Comparison of ENCODE assay signal across 9 cellular contexts in the genomic region with DNA sequence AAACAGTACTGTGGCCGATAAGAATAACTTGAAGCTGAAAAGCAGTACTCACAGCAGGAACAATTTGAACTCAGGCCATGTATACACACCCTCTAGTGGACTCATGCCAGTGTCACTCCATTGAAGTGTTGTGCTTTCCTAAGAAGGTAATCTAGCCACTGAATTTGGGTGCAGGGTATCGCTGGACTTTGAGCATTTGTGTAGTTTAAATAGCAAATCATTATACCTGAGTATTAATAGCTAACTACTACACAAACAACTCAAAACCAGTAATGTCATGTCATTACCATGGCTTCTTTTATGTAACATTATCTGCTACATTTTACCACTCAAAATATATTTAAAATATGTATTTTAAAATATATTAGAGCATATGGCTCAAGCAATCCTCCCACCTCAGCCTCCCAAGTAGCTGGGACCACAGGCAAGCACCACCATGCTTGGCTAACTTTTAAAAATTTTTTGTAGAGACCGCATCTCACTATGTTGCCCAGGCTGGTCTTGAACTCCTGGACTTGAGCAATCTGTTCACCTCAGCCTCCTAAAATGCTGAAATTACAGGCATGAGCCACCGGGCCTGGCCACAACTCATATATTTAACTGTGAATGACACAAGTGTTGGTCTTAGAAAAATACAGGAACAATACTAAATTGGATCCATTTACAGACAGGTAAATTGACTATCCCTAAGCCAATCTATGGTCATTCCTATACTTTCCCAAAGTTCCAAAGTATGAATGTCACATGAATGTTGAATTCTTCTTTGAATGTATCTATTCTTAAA. TPM values are rescaled to one million over a fixed set of nuclear protein-coding genes. Genes with fewer than 3 reads are reported as not detected.
DNase-seq lines count a peak whose midpoint lies in the region; ATAC-seq and TF ChIP-seq lines count a peak whose summit lies in the region.
"Had no signal": no experiment of that assay in that cellular context is flagged by ENCODE, and none has a peak within 500 bp of the region (broad histone marks: within the 10 kb centered on the region; RNA-seq: fewer than 3 reads in every experiment).

No MANE protein-coding gene starts in this region.

- POLR2A ChIA-PET in CD8-positive, alpha-beta memory T cell (lab: Charles Lee): interaction anchor here (0.6 to 2.1 kb wide), 2 partner anchors 9 to 25 kb away, joined by 3 to 5 read pairs; partner anchors contain the start of gene ARID4A

- DNase-seq in CD8-positive, alpha-beta memory T cell: no peak
- peak; percentile 13 for DNase-seq in cerebellum (ENCODE audit: low spot score)
- DNase-seq in tibial nerve (ENCODE audit: low spot score in 2 of 2): no peak
- no peak for DNase-seq in NCI-H1092 treated with DMSO at 0.1 percent for 48 hours (lab: John Stamatoyannopoulos, UW)
- no peak for DNase-seq in WERI-Rb-1
- DNase-seq: activated gamma-delta T cell treated with Interleukin-2 at 50 U/mL for 16 hours had no signal

- H3K27me3 Mint-ChIP-seq in CD8-positive, alpha-beta memory T cell: no peaks in the 10 kb centered on the region
- H3K27me3 Mint-ChIP-seq in IgD-negative memory B cell: no peaks in the 10 kb centered on the region

- ATAC-seq in GM18873 (IDR thresholded peaks at IDR 0.05; ENCODE audit: low FRiP score, unreplicated experiment): no peak

- no peaks in the 10 kb centered on the region for H3K9me3 ChIP-seq in CD8-positive, alpha-beta memory T cell (ENCODE audit: low read length)
- no peaks in the 10 kb centered on the region for H3K9me3 ChIP-seq in liver (ENCODE audit: control insufficient read depth in 4 of 4, low read length in 3 of 4)
- H3K9me3 ChIP-seq in tibial nerve: no peaks in the 10 kb centered on the region
- no peaks in the 10 kb centered on the region for H3K9me3 ChIP-seq in WERI-Rb-1 (ENCODE audit: severe bottlenecking)

- no peak overlapping the region for H3K4me3 Mint-ChIP-seq in CD8-positive, alpha-beta memory T cell
- H3K4me3 Mint-ChIP-seq in IgD-negative memory B cell: no peak overlapping the region

- H3K9ac ChIP-seq in liver (ENCODE audit: low read depth in 1 of 2, low read length in 2 of 2): peak overlapping the region in 1 of 2 donors; percentile 59

- H3K4me1 ChIP-seq in CD8-positive, alpha-beta memory T cell (ENCODE audit: insufficient read depth, low read length): peaks cover 29% of the 10 kb centered on the region
- H3K4me1 ChIP-seq in liver (ENCODE audit: control insufficient read depth in 4 of 4, insufficient read depth in 4 of 4, low read length in 3 of 4) (peaks cover 10 to 54% (median 27%) of the 10 kb centered on the region in 4 donors), tibial nerve (peaks cover 0 to 25% (median 6%) of the 10 kb centered on the region in 4 donors)

- H3K9me3 Mint-ChIP-seq in CD8-positive, alpha-beta memory T cell: no peaks in the 10 kb centered on the region
- H3K9me3 Mint-ChIP-seq in IgD-negative memory B cell: no peaks in the 10 kb centered on the region

- peaks cover 24% of the 10 kb centered on the region for H3K36me3 ChIP-seq in CD8-positive, alpha-beta memory T cell (ENCODE audit: insufficient read depth, low read length)
- H3K36me3 ChIP-seq in liver (ENCODE audit: control insufficient read depth in 4 of 4, insufficient read depth in 3 of 4, low read depth in 1 of 4, low read length in 3 of 4) (peaks cover 9 to 38% (median 18%) of the 10 kb centered on the region in 4 donors), tibial nerve (peaks cover 3 to 63% (median 3%) of the 10 kb centered on the region in 3 donors), WERI-Rb-1 (peaks cover 68% of the 10 kb centered on the region)

- peaks cover 0 to 79% (median 16%) of the 10 kb centered on the region in 3 donors for H3K36me3 Mint-ChIP-seq in CD8-positive, alpha-beta memory T cell
- H3K36me3 Mint-ChIP-seq in IgD-negative memory B cell: no peaks in the 10 kb centered on the region

- TF ChIP-seq EP300 in tibial nerve (IDR thresholded peaks at IDR 0.05): no peak

- H3K27me3 ChIP-seq in CD8-positive, alpha-beta memory T cell (ENCODE audit: insufficient read depth, low read length, poor library complexity, severe bottlenecking): no peaks in the 10 kb centered on the region
- H3K27me3 ChIP-seq in liver (ENCODE audit: control insufficient read depth in 4 of 4, insufficient read depth in 4 of 4, low read length in 3 of 4): no peaks in the 10 kb centered on the region
- no peaks in the 10 kb centered on the region for H3K27me3 ChIP-seq in tibial nerve
- H3K27me3 ChIP-seq in WERI-Rb-1 (ENCODE audit: insufficient read depth, low read depth, severe bottlenecking): no peaks in the 10 kb centered on the region

- H3K4me3 ChIP-seq in CD8-positive, alpha-beta memory T cell (ENCODE audit: low read length): no peak overlapping the region
- H3K4me3 ChIP-seq in liver (ENCODE audit: low read depth in 1 of 3, low read length in 3 of 3) (no peak overlapping the region), tibial nerve (no peak overlapping the region), WERI-Rb-1 (ENCODE audit: low read depth, low read length) (no peak overlapping the region)

- H3K27ac ChIP-seq in CD8-positive, alpha-beta memory T cell (ENCODE audit: low read depth, low read length): no peak overlapping the region
- H3K27ac ChIP-seq in liver (ENCODE audit: low read depth in 1 of 2, low read length in 2 of 2) (peak overlapping the region; percentile 68 to 87), tibial nerve (peak overlapping the region in 1 of 4 donors; percentile 20), WERI-Rb-1 (no peak overlapping the region)

- H3K4me1 Mint-ChIP-seq in CD8-positive, alpha-beta memory T cell: peaks cover 32 to 65% (median 46%) of the 10 kb centered on the region in 3 donors
- peaks cover 12 to 27% (median 20%) of the 10 kb centered on the region in 3 donors for H3K4me1 Mint-ChIP-seq in IgD-negative memory B cell

- WGBS in liver: 30% methylated on average over 4 of the region's 4 CpGs
- 68 to 75% methylated on average over 4 of the region's 4 CpGs for WGBS in tibial nerve, 2 donors

- peak; percentile 54 for TF ChIP-seq CTCF in liver (IDR thresholded peaks at IDR 0.05; ENCODE audit: low read depth, low read length, missing input control)
- TF ChIP-seq CTCF in tibial nerve (IDR thresholded peaks at IDR 0.05): peak in 1 of 5 experiments; percentile 6
- TF ChIP-seq CTCF in WERI-Rb-1 (IDR thresholded peaks at IDR 0.05; ENCODE audit: low read depth, low read length): no peak; the same call in 1 of the 2 replicates

- TF ChIP-seq POLR2A in tibial nerve (IDR thresholded peaks at IDR 0.05): no peak

- CTCF ChIA-PET in CD8-positive, alpha-beta memory T cell (lab: Charles Lee): interaction anchor here (0.7 kb wide), 1 partner anchor 85 kb away, joined by 4 read pairs; no protein-coding TSS in a partner anchor

- peak overlapping the region in 5 of 8 donors; percentile 23 to 50 (median 36) for H3K27ac Mint-ChIP-seq in CD8-positive, alpha-beta memory T cell
- peak overlapping the region in 2 of 3 donors; percentile 71 to 85 for H3K27ac Mint-ChIP-seq in IgD-negative memory B cell

- TF ChIP-seq RAD21 in liver (IDR thresholded peaks at IDR 0.05): peak; percentile 71 to 79

TF ChIP-seq in liver, 16 proteins besides CTCF, POLR2A, EP300 and RAD21 (continues in another document):
- TF ChIP-seq RXRA (IDR thresholded peaks at IDR 0.05) (peak; percentile 86 to 90), HNF4A (conservative IDR thresholded peaks at IDR 0.05) (peak; percentile 97 to 98), YY1 (IDR thresholded peaks at IDR 0.05) (peak; percentile 94), ATF3 (IDR thresholded peaks at IDR 0.05) (peak; percentile 54), GABPA (IDR thresholded peaks at IDR 0.05 in 1 of 2, conservative IDR thresholded peaks at IDR 0.05 in 1 of 2) (no peak), TAF1 (conservative IDR thresholded peaks at IDR 0.05) (no peak), JUND (IDR thresholded peaks at IDR 0.05) (peak; percentile 83 to 89), HNF4G (IDR thresholded peaks at IDR 0.05) (peak; percentile 95), EGR1 (IDR thresholded peaks at IDR 0.05; ENCODE audit: low read depth in 2 of 2) (peak; percentile 27 to 54), NR2F2 (IDR thresholded peaks at IDR 0.05) (no peak)
- TF ChIP-seq, protein P1, sequence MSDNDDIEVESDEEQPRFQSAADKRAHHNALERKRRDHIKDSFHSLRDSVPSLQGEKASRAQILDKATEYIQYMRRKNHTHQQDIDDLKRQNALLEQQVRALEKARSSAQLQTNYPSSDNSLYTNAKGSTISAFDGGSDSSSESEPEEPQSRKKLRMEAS (IDR thresholded peaks at IDR 0.05): peak; percentile 67

RNA-seq across cellular contexts. Expression of gene ARID4A, which starts 25.6 kb away (rescaled TPM):
- 10 to 100 TPM; 19.6 to 20.4 TPM for total RNA-seq in CD8-positive, alpha-beta memory T cell
- 38.3 TPM for polyA plus RNA-seq in CD8-positive, alpha-beta memory T cell
- 37.1 TPM for polyA plus RNA-seq in IgD-negative memory B cell
- total RNA-seq in cerebellum: 55.8 TPM
- 10 to 100 TPM; 10.1 to 13.9 TPM for total RNA-seq in liver
- polyA plus RNA-seq in liver: 10 to 100 TPM in 1 of 2 donors, 1 to 10 TPM in 1; 3.8 to 26.9 TPM
- 10 to 100 TPM; 20.4 to 45.7 (median 31.3) TPM for total RNA-seq in tibial nerve

RNA-seq across cellular contexts. Expression of gene PSMA3, which starts 28.1 kb away (rescaled TPM):
- total RNA-seq in CD8-positive, alpha-beta memory T cell: 100 to 1,000 TPM; 334 to 343 TPM
- 150 TPM for polyA plus RNA-seq in CD8-positive, alpha-beta memory T cell
- polyA plus RNA-seq in IgD-negative memory B cell (120 TPM), liver (100 to 1,000 TPM; 106 to 192 TPM)
- total RNA-seq in cerebellum (48.9 TPM), liver (100 to 1,000 TPM in 1 of 2 donors, 10 to 100 TPM in 1; 54.6 to 120 TPM), tibial nerve (10 to 100 TPM; 82.8 to 99.0 (median 87.0) TPM)

Comparison
In these comparisons a context has a peak if more than half of its experiments do, and no peak if none do; other contexts are left out.
1. H3K27ac ChIP-seq: peak in liver (2 of 2); none in CD8-positive, alpha-beta memory T cell (single experiment) and WERI-Rb-1 (single experiment).